ENCODE assay signal across 8 cellular contexts in the genomic region with DNA sequence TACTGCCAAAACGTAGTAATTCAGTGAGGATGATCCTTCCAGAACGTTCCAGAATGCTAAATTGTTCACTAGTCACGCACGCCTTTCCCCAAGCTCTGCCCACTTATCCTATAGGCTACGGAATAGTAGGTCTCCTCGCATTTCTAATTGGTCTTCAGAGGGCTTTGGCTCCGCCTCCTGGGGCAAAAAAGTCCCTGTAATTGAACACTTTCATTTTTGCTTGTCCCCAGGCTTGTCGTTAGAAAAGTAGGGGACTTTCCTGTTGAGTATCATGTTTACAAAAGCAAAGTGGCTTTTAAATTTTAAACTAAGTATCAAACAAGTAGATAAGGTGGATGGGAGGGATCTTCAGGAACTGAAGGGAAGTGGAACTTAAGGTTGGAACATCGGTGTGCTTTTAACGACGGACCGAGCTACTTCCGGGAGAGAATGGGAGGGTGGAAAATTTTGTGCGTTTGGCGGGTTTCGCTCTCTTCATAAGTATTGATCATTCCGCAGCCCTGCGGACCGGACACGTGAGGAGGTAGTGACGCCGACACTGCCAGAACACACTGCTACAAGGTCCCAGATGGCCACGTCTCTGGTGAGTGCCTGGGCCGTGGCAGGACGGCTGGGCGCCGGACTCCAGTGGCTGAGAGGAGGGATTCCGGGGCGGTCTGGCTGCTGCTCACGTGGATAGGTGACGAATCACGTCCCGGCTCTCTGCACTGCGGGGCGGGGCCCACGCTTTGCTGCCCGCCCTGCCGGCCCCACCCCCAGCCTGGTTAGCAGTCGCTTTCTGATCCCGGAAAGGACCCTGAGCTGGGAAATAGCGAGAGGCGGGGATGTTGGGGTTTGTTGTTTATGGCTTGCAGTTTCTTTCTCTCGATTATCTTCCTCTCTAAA. TPM values are rescaled to one million over a fixed set of nuclear protein-coding genes. Genes with fewer than 3 reads are reported as not detected.
A peak's percentile ranks its signal among the peaks of the same experiment; 100 is the strongest.
DNase-seq lines count a peak whose midpoint lies in the region; ATAC-seq and TF ChIP-seq lines count a peak whose summit lies in the region.

A gene (plus strand): TSS at position 406 of the 885 bp plus-strand sequence. CDS start 163 bp downstream, at position 569.

- H3K9me3 Mint-ChIP-seq in type B pancreatic cell: peaks cover 6% of the 10 kb centered on the region

- peaks cover 0 to 11% (median 0%) of the 10 kb centered on the region in 7 donors for H3K27me3 ChIP-seq in heart right ventricle

- intact Hi-C loops in T-helper 1 cell treated with Interleukin-12 subunit alpha and Interleukin-12 subunit beta and Interleukin-4 antibody, amounts not matched to agents 30 ng/mL and 1 ng/mL, for 36 hours (cut with micrococcal nuclease): loop anchor here (1.0 to 5.0 kb wide), 8 partner anchors 51 to 782 kb away; a partner anchor contains a TSS
- intact Hi-C loops in heart right ventricle (cut with DNase I) (loop anchor here in 1 of 10 donors (5.0 kb wide), 2 partner anchors 86 to 321 kb away; no protein-coding TSS in a partner anchor), posterior cingulate gyrus (cut with DNase I) (no loop called here)

- H3K4me3 ChIP-seq in heart right ventricle: peak within 1 kb of the TSS; percentile 23 to 75 (median 62)

- H3K27ac ChIP-seq in heart right ventricle: peak within 1 kb of the TSS; percentile 81 to 95 (median 90)

- TF ChIP-seq CTCF in heart right ventricle (IDR thresholded peaks at IDR 0.05) (no peak), type B pancreatic cell (conservative IDR thresholded peaks at IDR 0.05) (peak; percentile 16)

- peak within 1 kb of the TSS; percentile 97 for H3K4me3 Mint-ChIP-seq in type B pancreatic cell

- ATAC-seq in GM18498 (IDR thresholded peaks at IDR 0.05; ENCODE audit: unreplicated experiment): peak; percentile 97
- ATAC-seq in HG02885 (IDR thresholded peaks at IDR 0.05; ENCODE audit: poor library complexity, unreplicated experiment): peak; percentile 97
- ATAC-seq in heart right ventricle: peak; percentile 100

- WGBS in heart right ventricle, 2 donors: 3 to 4% methylated on average over 38 to 42 of the region's 43 CpGs

- H3K4me1 ChIP-seq in heart right ventricle: peaks cover 0 to 16% (median 4%) of the 10 kb centered on the region in 9 donors

- H3K36me3 Mint-ChIP-seq in type B pancreatic cell: peaks cover 3% of the 10 kb centered on the region

- peaks cover 24% of the 10 kb centered on the region for H3K27me3 Mint-ChIP-seq in type B pancreatic cell

- no peaks in the 10 kb centered on the region for H3K36me3 ChIP-seq in heart right ventricle

- DNase-seq in NCI-H1694 (lab: John Stamatoyannopoulos, UW) (peak; percentile 82), amniotic epithelial cell (ENCODE audit: low read depth) (peak; percentile 89), heart right ventricle (peak; percentile 87 to 91), posterior cingulate gyrus (peak; percentile 84 to 98 (median 87)), type B pancreatic cell (ENCODE audit: extremely low spot score, unreplicated experiment) (peak; percentile 92)

- H3K9me3 ChIP-seq in heart right ventricle: peaks cover 0 to 4% (median 0%) of the 10 kb centered on the region in 11 donors

- H3K27ac Mint-ChIP-seq in type B pancreatic cell: peak within 1 kb of the TSS; percentile 98

- H3K4me1 Mint-ChIP-seq in type B pancreatic cell (ENCODE audit: unreplicated experiment): peaks cover 5% of the 10 kb centered on the region

RNA-seq across cellular contexts. Expression of the gene that starts here (rescaled TPM):
- 11.8 and 15.1 TPM in 2 replicates for total RNA-seq in T-helper 1 cell treated with Interleukin-12 subunit alpha and Interleukin-12 subunit beta and Interleukin-4 antibody, amounts not matched to agents 30 ng/mL and 1 ng/mL, for 36 hours
- 1 to 10 TPM; 1.2 to 2.7 (median 1.6) TPM for total RNA-seq in heart right ventricle
- polyA plus RNA-seq in heart right ventricle: 1 to 10 TPM; 1.5 to 1.8 TPM
- total RNA-seq in type B pancreatic cell (ENCODE audit: low replicate concordance): 13.4 and 27.6 TPM in 2 replicates

Comparison
In these comparisons a context has a peak if more than half of its experiments do, and no peak if none do; other contexts are left out.
1. Peak in every context shown above with its lines: DNase-seq, ATAC-seq, H3K4me3 ChIP-seq and H3K27ac ChIP-seq.